In the genomic region with DNA sequence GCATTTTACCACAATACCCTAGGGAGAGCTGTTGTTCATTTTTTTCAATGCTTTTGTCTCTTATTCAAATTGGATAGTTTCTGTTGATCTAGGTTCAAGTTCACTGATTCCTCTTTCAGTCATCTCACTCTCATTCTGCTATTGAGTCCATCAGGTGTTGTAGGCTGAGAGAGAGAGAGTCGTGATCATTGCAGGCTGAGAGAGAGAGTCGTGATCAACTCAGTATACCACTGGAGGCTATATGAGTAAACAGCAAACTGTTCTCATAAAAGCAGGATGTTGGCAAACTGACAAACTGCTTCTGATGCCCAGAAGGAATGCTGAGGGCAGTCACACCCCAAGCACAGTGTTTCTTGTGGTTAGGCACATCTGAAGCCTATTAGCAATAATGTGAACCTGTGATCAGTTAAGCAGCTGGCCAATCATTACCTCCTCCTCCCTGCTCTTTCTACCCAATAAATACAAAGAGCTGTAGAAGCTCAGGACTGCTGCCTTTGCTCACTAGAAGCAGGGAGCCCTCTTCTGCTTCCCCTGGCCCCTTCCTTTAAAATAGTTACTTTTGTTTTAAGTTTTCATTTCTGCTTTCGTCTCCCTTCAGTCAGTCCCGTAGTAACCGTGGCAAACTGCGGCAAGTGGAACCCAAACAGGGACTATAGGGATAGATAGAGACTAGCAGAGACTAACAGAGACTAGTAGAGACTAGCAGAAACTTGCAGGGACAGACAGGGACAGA, we compare ENCODE assay signal across 8 cellular contexts.
DNase-seq lines count a peak whose midpoint lies in the region; ATAC-seq and TF ChIP-seq lines count a peak whose summit lies in the region.

No MANE protein-coding gene starts in this region.

- DNase-seq in H4 (ENCODE audit: low spot score) = peak; percentile 86
- DNase-seq in LHCN-M2 (ENCODE audit: low read depth) = peak; percentile 52
- peak; percentile 5 for DNase-seq in fibroblast of peridontal ligament (ENCODE audit: extremely low read depth)
- no peak for DNase-seq in NCI-H2107 (lab: John Stamatoyannopoulos, UW)
- no peak for DNase-seq in activated T-cell treated with anti-CD3 and anti-CD28 coated beads for 4 hours
- DNase-seq in sigmoid colon = no peak

- ATAC-seq in GM18508 (IDR thresholded peaks at IDR 0.05; ENCODE audit: insufficient read depth, unreplicated experiment) (peak; percentile 65), SK-N-SH treated with all-trans-retinoic acid at 6 μM for 48 hours (no peak)

- H3K27ac ChIP-seq in sigmoid colon = no peak overlapping the region

- TF ChIP-seq EP300 in sigmoid colon (IDR thresholded peaks at IDR 0.05) = no peak

- no peak for TF ChIP-seq POLR2A in sigmoid colon (IDR thresholded peaks at IDR 0.05)

- no peak overlapping the region for H3K4me3 ChIP-seq in sigmoid colon

- intact Hi-C loops in sigmoid colon (cut with DNase I) = no loop called here

- no peaks in the 10 kb centered on the region for H3K36me3 ChIP-seq in sigmoid colon

- TF ChIP-seq CTCF in sigmoid colon (IDR thresholded peaks at IDR 0.05) = no peak

- no peaks in the 10 kb centered on the region for H3K27me3 ChIP-seq in sigmoid colon

- no peaks in the 10 kb centered on the region for H3K4me1 ChIP-seq in sigmoid colon

- H3K9me3 ChIP-seq in sigmoid colon = no peaks in the 10 kb centered on the region

- WGBS in sigmoid colon, 2 donors = 73 to 80% methylated on average over 6 of the region's 6 CpGs

TF ChIP-seq in SK-N-SH treated with all-trans-retinoic acid at 6 μM for 48 hours, 23 proteins besides CTCF, POLR2A, EP300 and RAD21:
- TF ChIP-seq, protein P1, sequence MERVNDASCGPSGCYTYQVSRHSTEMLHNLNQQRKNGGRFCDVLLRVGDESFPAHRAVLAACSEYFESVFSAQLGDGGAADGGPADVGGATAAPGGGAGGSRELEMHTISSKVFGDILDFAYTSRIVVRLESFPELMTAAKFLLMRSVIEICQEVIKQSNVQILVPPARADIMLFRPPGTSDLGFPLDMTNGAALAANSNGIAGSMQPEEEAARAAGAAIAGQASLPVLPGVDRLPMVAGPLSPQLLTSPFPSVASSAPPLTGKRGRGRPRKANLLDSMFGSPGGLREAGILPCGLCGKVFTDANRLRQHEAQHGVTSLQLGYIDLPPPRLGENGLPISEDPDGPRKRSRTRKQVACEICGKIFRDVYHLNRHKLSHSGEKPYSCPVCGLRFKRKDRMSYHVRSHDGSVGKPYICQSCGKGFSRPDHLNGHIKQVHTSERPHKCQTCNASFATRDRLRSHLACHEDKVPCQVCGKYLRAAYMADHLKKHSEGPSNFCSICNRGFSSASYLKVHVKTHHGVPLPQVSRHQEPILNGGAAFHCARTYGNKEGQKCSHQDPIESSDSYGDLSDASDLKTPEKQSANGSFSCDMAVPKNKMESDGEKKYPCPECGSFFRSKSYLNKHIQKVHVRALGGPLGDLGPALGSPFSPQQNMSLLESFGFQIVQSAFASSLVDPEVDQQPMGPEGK (CRISPR knock-in tag; IDR thresholded peaks at IDR 0.05; ENCODE audit: borderline replicate concordance) = no peak
- TF ChIP-seq PPARA (CRISPR knock-in tag; IDR thresholded peaks at IDR 0.05; ENCODE audit: borderline replicate concordance) (no peak), SNAI2 (CRISPR knock-in tag; IDR thresholded peaks at IDR 0.05) (no peak), ZNF8 (CRISPR knock-in tag; IDR thresholded peaks at IDR 0.05) (no peak), ZNF565 (CRISPR knock-in tag; conservative IDR thresholded peaks at IDR 0.05; ENCODE audit: low read depth) (no peak), ESRRG (CRISPR knock-in tag; IDR thresholded peaks at IDR 0.05) (no peak), TCF4 (CRISPR knock-in tag; IDR thresholded peaks at IDR 0.05; ENCODE audit: borderline replicate concordance) (no peak), TOX (CRISPR knock-in tag; IDR thresholded peaks at IDR 0.05; ENCODE audit: borderline replicate concordance) (no peak), OSR1 (CRISPR knock-in tag; IDR thresholded peaks at IDR 0.05) (no peak), BACH2 (CRISPR knock-in tag; IDR thresholded peaks at IDR 0.05; ENCODE audit: borderline replicate concordance) (no peak), GLIS3 (CRISPR knock-in tag; IDR thresholded peaks at IDR 0.05) (no peak), TSHZ2 (CRISPR knock-in tag; IDR thresholded peaks at IDR 0.05) (no peak), ARNTL (CRISPR knock-in tag; IDR thresholded peaks at IDR 0.05; ENCODE audit: borderline replicate concordance, low read depth) (no peak)
- TF ChIP-seq, protein P2, sequence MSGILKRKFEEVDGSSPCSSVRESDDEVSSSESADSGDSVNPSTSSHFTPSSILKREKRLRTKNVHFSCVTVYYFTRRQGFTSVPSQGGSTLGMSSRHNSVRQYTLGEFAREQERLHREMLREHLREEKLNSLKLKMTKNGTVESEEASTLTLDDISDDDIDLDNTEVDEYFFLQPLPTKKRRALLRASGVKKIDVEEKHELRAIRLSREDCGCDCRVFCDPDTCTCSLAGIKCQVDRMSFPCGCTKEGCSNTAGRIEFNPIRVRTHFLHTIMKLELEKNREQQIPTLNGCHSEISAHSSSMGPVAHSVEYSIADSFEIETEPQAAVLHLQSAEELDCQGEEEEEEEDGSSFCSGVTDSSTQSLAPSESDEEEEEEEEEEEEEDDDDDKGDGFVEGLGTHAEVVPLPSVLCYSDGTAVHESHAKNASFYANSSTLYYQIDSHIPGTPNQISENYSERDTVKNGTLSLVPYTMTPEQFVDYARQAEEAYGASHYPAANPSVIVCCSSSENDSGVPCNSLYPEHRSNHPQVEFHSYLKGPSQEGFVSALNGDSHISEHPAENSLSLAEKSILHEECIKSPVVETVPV (CRISPR knock-in tag; IDR thresholded peaks at IDR 0.05) = no peak

Comparison
In these comparisons a context has a peak if more than half of its experiments do, and no peak if none do; other contexts are left out.
1. DNase-seq: peak in H4 (single experiment), LHCN-M2 (single experiment) and fibroblast of peridontal ligament (single experiment); none in NCI-H2107 (single experiment), activated T-cell treated with anti-CD3 and anti-CD28 coated beads for 4 hours (single experiment) and sigmoid colon (single experiment).